Comparison of ENCODE assay signal across 1 cellular context in genomic region chr15:23039151-23039916, GRCh38.
TF ChIP-seq lines count a peak whose summit lies in the region.

Gene TUBGCP5, minus strand, starts transcription at chr15:23039569. Its CDS starts 26 bp downstream, at chr15:23039543.

TF ChIP-seq in HepG2, 621 proteins besides CTCF, POLR2A, EP300 and RAD21 (continued from another document and continues in another):
- TF ChIP-seq MIXL1 (CRISPR knock-in tag; IDR thresholded peaks at IDR 0.05): 0 out of 2 replicates have a peak, but pooled peaks have one; percentile 39
- TF ChIP-seq NFRKB (IDR thresholded peaks at IDR 0.05): no peak
- no peak for TF ChIP-seq RORA (CRISPR knock-in tag; IDR thresholded peaks at IDR 0.05)
- 0 out of 2 replicates have a peak, but pooled peaks have one; percentile 27 for TF ChIP-seq FOXP4 (CRISPR knock-in tag; IDR thresholded peaks at IDR 0.05)
- TF ChIP-seq REXO4 (CRISPR knock-in tag; IDR thresholded peaks at IDR 0.05; ENCODE audit: borderline replicate concordance): no peak
- TF ChIP-seq ZNF770 (CRISPR knock-in tag; IDR thresholded peaks at IDR 0.05): no peak
- TF ChIP-seq REL (CRISPR knock-in tag; conservative IDR thresholded peaks at IDR 0.05): peak; percentile 80; the same call in 1 of the 2 replicates
- TF ChIP-seq PRMT3 (CRISPR knock-in tag; IDR thresholded peaks at IDR 0.05; ENCODE audit: borderline replicate concordance, low read depth): no peak
- TF ChIP-seq SOX5 (CRISPR knock-in tag; IDR thresholded peaks at IDR 0.05; ENCODE audit: borderline replicate concordance): peak; percentile 11; the same call in 1 of the 2 replicates
- TF ChIP-seq SAFB2 (CRISPR knock-in tag; IDR thresholded peaks at IDR 0.05; ENCODE audit: borderline replicate concordance, low read depth): no peak
- no peak for TF ChIP-seq ZNF30 (CRISPR knock-in tag; IDR thresholded peaks at IDR 0.05)
- no peak for TF ChIP-seq ZUFSP (CRISPR knock-in tag; IDR thresholded peaks at IDR 0.05; ENCODE audit: borderline replicate concordance)
- no peak for TF ChIP-seq ADNP (CRISPR knock-in tag; IDR thresholded peaks at IDR 0.05)
- peak; percentile 82; the same call in 1 of the 2 replicates for TF ChIP-seq KDM5B (CRISPR knock-in tag; IDR thresholded peaks at IDR 0.05; ENCODE audit: borderline replicate concordance)
- no peak for TF ChIP-seq TEAD2 (CRISPR knock-in tag; IDR thresholded peaks at IDR 0.05)
- peak; percentile 54; the same call in 1 of the 2 replicates for TF ChIP-seq ZSCAN20 (CRISPR knock-in tag; IDR thresholded peaks at IDR 0.05; ENCODE audit: borderline replicate concordance)
- TF ChIP-seq ZSCAN25 (CRISPR knock-in tag; IDR thresholded peaks at IDR 0.05): no peak
- TF ChIP-seq FIP1L1 (IDR thresholded peaks at IDR 0.05; ENCODE audit: borderline replicate concordance, insufficient read depth, low read depth, low read length): no peak
- 0 out of 2 replicates have a peak, but pooled peaks have one; percentile 28 for TF ChIP-seq PRDM4 (CRISPR knock-in tag; IDR thresholded peaks at IDR 0.05; ENCODE audit: borderline replicate concordance)
- TF ChIP-seq ZNF792 (CRISPR knock-in tag; IDR thresholded peaks at IDR 0.05): peak; percentile 91
- TF ChIP-seq ZBTB44 (CRISPR knock-in tag; IDR thresholded peaks at IDR 0.05): 0 out of 2 replicates have a peak, but pooled peaks have one; percentile 64
- no peak for TF ChIP-seq FOXC1 (CRISPR knock-in tag; IDR thresholded peaks at IDR 0.05; ENCODE audit: borderline replicate concordance)
- TF ChIP-seq ZNF33B (CRISPR knock-in tag; IDR thresholded peaks at IDR 0.05): no peak
- no peak for TF ChIP-seq ZBTB46 (CRISPR knock-in tag; IDR thresholded peaks at IDR 0.05; ENCODE audit: borderline replicate concordance)
- TF ChIP-seq ZNF720 (CRISPR knock-in tag; IDR thresholded peaks at IDR 0.05): no peak
- TF ChIP-seq BRD4 (CRISPR knock-in tag; IDR thresholded peaks at IDR 0.05): no peak
- TF ChIP-seq FUBP1 (CRISPR knock-in tag; IDR thresholded peaks at IDR 0.05; ENCODE audit: borderline replicate concordance): no peak
- TF ChIP-seq ZNF670 (CRISPR knock-in tag; IDR thresholded peaks at IDR 0.05; ENCODE audit: borderline replicate concordance): 0 out of 2 replicates have a peak, but pooled peaks have one; percentile 54
- no peak; the same call in 1 of the 2 replicates for TF ChIP-seq NFAT5 (CRISPR knock-in tag; IDR thresholded peaks at IDR 0.05)
- no peak for TF ChIP-seq REST (IDR thresholded peaks at IDR 0.05; ENCODE audit: borderline replicate concordance in 1 of 2, low read depth in 1 of 2, low read length in 2 of 2)
- no peak for TF ChIP-seq ZNF20 (CRISPR knock-in tag; IDR thresholded peaks at IDR 0.05)
- no peak for TF ChIP-seq KDM5A (IDR thresholded peaks at IDR 0.05; ENCODE audit: borderline replicate concordance, low read length)
